11 cellular contexts compared by ENCODE assay signal in genomic region chr7:26307226-26307625, GRCh38. TPM values are rescaled to one million over a fixed set of nuclear protein-coding genes. Genes with fewer than 3 reads are reported as not detected.
A peak's percentile ranks its signal among the peaks of the same experiment; 100 is the strongest.
DNase-seq lines count a peak whose midpoint lies in the region; ATAC-seq, FAIRE-seq and TF ChIP-seq lines count a peak whose summit lies in the region.
"Had no signal": no experiment of that assay in that cellular context is flagged by ENCODE, and none has a peak within 500 bp of the region (broad histone marks: within the 10 kb centered on the region; RNA-seq: fewer than 3 reads in every experiment).

No MANE protein-coding gene starts in this region.

- H3K9me3 ChIP-seq in skeletal muscle tissue (ENCODE audit: control insufficient read depth in 3 of 3, low read length in 3 of 3) = no peaks in the 10 kb centered on the region
- no peaks in the 10 kb centered on the region for H3K9me3 ChIP-seq in endodermal cell (ENCODE audit: control insufficient read depth, low read length)
- H3K9me3 ChIP-seq: psoas muscle had no signal

- POLR2A ChIA-PET in T-cell (lab: Charles Lee) = interaction anchor here in 1 of 2 donors (0.6 kb wide), 1 partner anchor 1878 kb away, joined by 3 read pairs; no protein-coding TSS in a partner anchor

- H3K4me3 ChIP-seq in skeletal muscle tissue (ENCODE audit: low read length in 3 of 3) (no peak overlapping the region), endodermal cell (ENCODE audit: low read length) (no peak overlapping the region)
- H3K4me3 ChIP-seq: psoas muscle had no signal

- H3K27ac Mint-ChIP-seq in T-cell (peak overlapping the region in 1 of 2 donors; percentile 34), endodermal cell (no peak overlapping the region)

- H3K27me3 Mint-ChIP-seq in T-cell = no peaks in the 10 kb centered on the region
- no peaks in the 10 kb centered on the region for H3K27me3 Mint-ChIP-seq in endodermal cell (ENCODE audit: insufficient read depth)

- TF ChIP-seq CTCF in foreskin keratinocyte (conservative IDR thresholded peaks at IDR 0.05) = no peak
- no peak for TF ChIP-seq CTCF in endodermal cell (conservative IDR thresholded peaks at IDR 0.05)

- H3K27ac ChIP-seq in foreskin keratinocyte (no peak overlapping the region), skeletal muscle tissue (ENCODE audit: low read depth, low read length) (peak overlapping the region; percentile 28), endodermal cell (ENCODE audit: low read depth, low read length) (no peak overlapping the region)
- H3K27ac ChIP-seq: psoas muscle had no signal

- no peak overlapping the region for H3K9ac ChIP-seq in skeletal muscle tissue (ENCODE audit: low read depth in 1 of 3, low read length in 3 of 3)
- no peak overlapping the region for H3K9ac ChIP-seq in endodermal cell (ENCODE audit: extremely low read depth, low read length, poor library complexity, severe bottlenecking)

- H3K4me1 Mint-ChIP-seq in T-cell (peaks cover 14 to 24% (median 14%) of the 10 kb centered on the region in 3 donors), endodermal cell (peaks cover 25% of the 10 kb centered on the region)

- H3K9me3 Mint-ChIP-seq in T-cell = no peaks in the 10 kb centered on the region
- H3K9me3 Mint-ChIP-seq in endodermal cell = no peaks in the 10 kb centered on the region
- H3K9me3 Mint-ChIP-seq: activated T-cell treated with anti-CD3 and anti-CD28 coated beads, Interleukin-2, amount 50 U/mL, for 4 hours had no signal

- no peaks in the 10 kb centered on the region for H3K36me3 ChIP-seq in skeletal muscle tissue (ENCODE audit: control insufficient read depth in 3 of 3, insufficient read depth in 3 of 3, low read length in 3 of 3)
- H3K36me3 ChIP-seq in endodermal cell (ENCODE audit: control insufficient read depth, insufficient read depth, low read length) = no peaks in the 10 kb centered on the region

- CTCF ChIA-PET in T-cell (lab: Charles Lee) = no interaction called here

- FAIRE-seq in RCC 7860 (lab: Jason Lieb, UNC) = peak; percentile 70

- H3K36me3 Mint-ChIP-seq in T-cell (peaks cover 16% of the 10 kb centered on the region), endodermal cell (ENCODE audit: low read depth) (no peaks in the 10 kb centered on the region)

- no peak overlapping the region for H3K4me3 Mint-ChIP-seq in T-cell
- no peak overlapping the region for H3K4me3 Mint-ChIP-seq in endodermal cell
- H3K4me3 Mint-ChIP-seq: activated T-cell treated with anti-CD3 and anti-CD28 coated beads, Interleukin-2, amount 50 U/mL, for 4 hours had no signal

- H3K27me3 ChIP-seq in foreskin keratinocyte (no peaks in the 10 kb centered on the region), skeletal muscle tissue (ENCODE audit: control insufficient read depth in 3 of 3, insufficient read depth in 3 of 3, low read length in 3 of 3) (no peaks in the 10 kb centered on the region), endodermal cell (ENCODE audit: control insufficient read depth, insufficient read depth, low read length, poor library complexity, severe bottlenecking) (no peaks in the 10 kb centered on the region)

- DNase-seq in GM03348 (ENCODE audit: low spot score) (peak; percentile 20), RCC 7860 (ENCODE audit: low spot score) (peak; percentile 37), foreskin keratinocyte (peak in 1 of 2 donors; percentile 17), ecto neural progenitor cell (ENCODE audit: low spot score) (no peak), T-cell (no peak), endodermal cell (no peak)
- no peak for DNase-seq in activated CD4-positive, alpha-beta T cell treated with anti-CD3 and anti-CD28 coated beads, Interleukin-2, amount 50 U/mL, for 4 hours
- DNase-seq: activated T-cell treated with anti-CD3 and anti-CD28 coated beads, Interleukin-2, amount 50 U/mL, for 4 hours; DMS 273 treated with DMSO at 0.1 percent for 48 hours had no signal

- 95 to 100% methylated on average over 3 to 6 of the region's 6 CpGs for WGBS in endodermal cell (ENCODE audit: insufficient coverage in 1 of 2, insufficient read length in 1 of 2), 2 experiments

- H3K4me1 ChIP-seq in foreskin keratinocyte (no peaks in the 10 kb centered on the region), skeletal muscle tissue (ENCODE audit: control insufficient read depth in 3 of 3, insufficient read depth in 3 of 3, low read length in 3 of 3) (no peaks in the 10 kb centered on the region), endodermal cell (ENCODE audit: control insufficient read depth, insufficient read depth, low read length) (peaks cover 3% of the 10 kb centered on the region)
- H3K4me1 ChIP-seq: psoas muscle had no signal

- peak; percentile 32 for ATAC-seq in foreskin keratinocyte
- ATAC-seq in T-cell (replicated peaks in 1 of 4) = no peak
- ATAC-seq: activated T-cell treated with anti-CD3 and anti-CD28 coated beads, Interleukin-2, amount 50 U/mL, for 4 hours; psoas muscle had no signal

RNA-seq across cellular contexts. Expression of gene SNX10, which starts 15.6 kb away (rescaled TPM):
- 7.4 and 11.9 TPM in 2 replicates for total RNA-seq in foreskin keratinocyte
- polyA plus RNA-seq in foreskin keratinocyte = 4.1 and 4.6 TPM in 2 replicates
- total RNA-seq in skeletal muscle tissue = 2.6 TPM
- total RNA-seq in T-cell = 1 to 10 TPM; 5.7 to 8.8 (median 7.8) TPM
- 10 to 100 TPM; 13.2 to 19.3 TPM for total RNA-seq in endodermal cell
- polyA plus RNA-seq in endodermal cell (2013, experiment 1 of 2) = 10.7 TPM
- polyA plus RNA-seq in endodermal cell (2013, experiment 2 of 2) = 10.8 TPM

Comparison
In these comparisons a context has a peak if more than half of its experiments do, and no peak if none do; other contexts are left out.
1. DNase-seq: peak in GM03348 (single experiment) and RCC 7860 (single experiment); none in ecto neural progenitor cell (single experiment), T-cell (0 of 34), endodermal cell (single experiment) and activated CD4-positive, alpha-beta T cell treated with anti-CD3 and anti-CD28 coated beads, Interleukin-2, amount 50 U/mL, for 4 hours (0 of 2).